12 cellular contexts compared by ENCODE assay signal in genomic region chr4:87865960-87866598, GRCh38. TPM values are rescaled to one million over a fixed set of nuclear protein-coding genes. Genes with fewer than 3 reads are reported as not detected.
DNase-seq lines count a peak whose midpoint lies in the region; ATAC-seq and TF ChIP-seq lines count a peak whose summit lies in the region.
"Had no signal": no experiment of that assay in that cellular context is flagged by ENCODE, and none has a peak within 500 bp of the region (broad histone marks: within the 10 kb centered on the region; RNA-seq: fewer than 3 reads in every experiment).

No MANE protein-coding gene starts in this region.

- POLR2A ChIA-PET in RWPE1 (lab: Yijun Ruan, JAX; ENCODE audit: low non-redundant PET), result no interaction called here

- H3K27ac ChIP-seq in RWPE1, result no peak overlapping the region

- ATAC-seq in HG03039 (IDR thresholded peaks at IDR 0.05; ENCODE audit: unreplicated experiment) (no peak), HG02970 (IDR thresholded peaks at IDR 0.05; ENCODE audit: low FRiP score, unreplicated experiment) (no peak)

- CTCF ChIA-PET in RWPE1 (lab: Yijun Ruan, JAX), result interaction anchor here (0.6 kb wide), 1 partner anchor 369 kb away, joined by 3 read pairs; no protein-coding TSS in a partner anchor

- no peak overlapping the region for H3K4me3 ChIP-seq in astrocyte of the spinal cord (ENCODE audit: low read depth, low read length)

- peak; percentile 23 for DNase-seq in HT-29 (ENCODE audit: low spot score)
- peak; percentile 56 for DNase-seq in astrocyte of the spinal cord (ENCODE audit: low read depth, low spot score)
- peak; percentile 89 for DNase-seq in kidney glomerular epithelial cell (lab: John Stamatoyannopoulos, UW)
- no peak for DNase-seq in NCI-H1092 treated with DMSO at 0.1 percent for 48 hours (lab: John Stamatoyannopoulos, UW)
- no peak for DNase-seq in RWPE1 (ENCODE audit: low spot score)
- DNase-seq: activated CD4-positive, alpha-beta T cell treated with anti-CD3 and anti-CD28 coated beads, Interleukin-2, amount 50 U/mL, for 48 hours; HCEC 1CT; NCI-H69; occipital lobe; SW 1271 had no signal

- TF ChIP-seq CTCF in astrocyte of the spinal cord (IDR thresholded peaks at IDR 0.05; ENCODE audit: low read depth, low read length) (no peak), RWPE1 (conservative IDR thresholded peaks at IDR 0.05; ENCODE audit: low read depth) (no peak)

- in situ Hi-C loops in astrocyte of the spinal cord (cut with HindIII; ENCODE audit: low sequenced_read_pairs), result no loop called here

RNA-seq across cellular contexts. Expression of gene MEPE, which starts 33.3 kb away (rescaled TPM):
- not detected in 2 replicates for total RNA-seq in HT-29 (2014; rRNA removed; shearing (Covaris generic))

Comparison
In these comparisons a context has a peak if more than half of its experiments do, and no peak if none do; other contexts are left out.
1. DNase-seq: peak in HT-29 (single experiment), astrocyte of the spinal cord (single experiment) and kidney glomerular epithelial cell (single experiment); none in NCI-H1092 treated with DMSO at 0.1 percent for 48 hours (single experiment) and RWPE1 (single experiment).